ENCODE assay signal across 23 cellular contexts in genomic region chr13:90750957-90751356, GRCh38.
"Had no signal": no experiment of that assay in that cellular context is flagged by ENCODE, and none has a peak within 500 bp of the region (broad histone marks: within the 10 kb centered on the region; RNA-seq: fewer than 3 reads in every experiment).

No MANE protein-coding gene starts in this region.

- H3K27ac ChIP-seq: brain microvascular endothelial cell, cardiac muscle cell, Peyer's patch, RWPE1, SJCRH30 had no signal

- DNase-seq: activated B cell treated with CpG ODN at 0.5 μM for 24 hours; activated CD4-positive, alpha-beta T cell treated with anti-CD3 and anti-CD28 coated beads for 1 hour; activated CD4-positive, alpha-beta T cell treated with anti-CD3 and anti-CD28 coated beads, Interleukin-2, amount 10 ng/mL, durations not matched to agents 24 days and 14 days; activated CD4-positive, alpha-beta T cell treated with anti-CD3 and anti-CD28 coated beads, Interleukin-2, amount 50 U/mL, for 48 hours; activated gamma-delta T cell; activated naive CD4-positive, alpha-beta T cell treated with anti-CD3 and anti-CD28 coated beads for 36 hours; activated T-cell treated with anti-CD3 and anti-CD28 coated beads for 4 hours; activated T-cell treated with anti-CD3 and anti-CD28 coated beads, Interleukin-2, amount 50 U/mL, for 48 hours; brain microvascular endothelial cell; cerebellar nuclear complex; MM.1S; NCI-H1105; NCI-H1436; NCI-H1694 treated with DMSO at 0.1 percent for 48 hours; NCI-H2029 treated with DMSO at 0.1 percent for 48 hours; NCI-H510A treated with DMSO at 0.1 percent for 48 hours; Peyer's patch; Right ventricle myocardium superior; SJCRH30; T-helper 1 cell had no signal

- H3K4me1 ChIP-seq: Peyer's patch, SJCRH30 had no signal

- H3K36me3 ChIP-seq: brain microvascular endothelial cell, cardiac muscle cell, Peyer's patch, SJCRH30 had no signal

- H3K27me3 ChIP-seq: brain microvascular endothelial cell, cardiac muscle cell, Peyer's patch, SJCRH30 had no signal

- H3K4me3 ChIP-seq: cardiac muscle cell, Peyer's patch, SJCRH30 had no signal

- ATAC-seq: activated T-helper 17 cell treated with anti-CD3 and anti-CD28 coated beads, Interleukin-2, amount 50 U/mL, for 72 hours had no signal

- H3K9me3 ChIP-seq: Peyer's patch, SJCRH30 had no signal
